23 cellular contexts compared by ENCODE assay signal in genomic region chr7:131670401-131670800, GRCh38.
"Had no signal": no experiment of that assay in that cellular context is flagged by ENCODE, and none has a peak within 500 bp of the region (broad histone marks: within the 10 kb centered on the region; RNA-seq: fewer than 3 reads in every experiment).

No MANE protein-coding gene starts in this region.

- H3K27me3 ChIP-seq: heart right ventricle, left lung had no signal

- ATAC-seq: effector memory CD8-positive, alpha-beta T cell; esophagus mucosa; foreskin keratinocyte; gastroesophageal sphincter; heart right ventricle; left lung; left ventricle myocardium superior; lower lobe of right lung; mucosa of descending colon had no signal

- H3K27ac ChIP-seq: coronary artery, dorsolateral prefrontal cortex, epithelial cell of prostate, esophagus squamous epithelium, foreskin keratinocyte, gastroesophageal sphincter, heart right ventricle, left lung, lower lobe of right lung had no signal

- H3K36me3 ChIP-seq: esophagus squamous epithelium, gastroesophageal sphincter, heart right ventricle, left lung, lower lobe of right lung had no signal

- H3K9me3 ChIP-seq: esophagus squamous epithelium, gastroesophageal sphincter, heart right ventricle, left lung, lower lobe of right lung, mucosa of descending colon had no signal

- H3K4me1 ChIP-seq: esophagus squamous epithelium, foreskin keratinocyte, gastroesophageal sphincter, left lung, lower lobe of right lung had no signal

- H3K4me3 ChIP-seq: coronary artery, dorsolateral prefrontal cortex, esophagus squamous epithelium, gastroesophageal sphincter, heart right ventricle, left lung, lower lobe of right lung, mucosa of descending colon had no signal

- DNase-seq: dermis blood vessel endothelial cell; dorsolateral prefrontal cortex; effector CD8-positive, alpha-beta T cell; effector memory CD8-positive, alpha-beta T cell; erythroblast; esophagus squamous epithelium; foreskin keratinocyte; heart right ventricle; hippocampal formation; immature natural killer cell; islet precursor cell; kidney; kidney glomerular epithelial cell; left lung; left ventricle myocardium superior; lower lobe of right lung; mesenchymal stem cell; mucosa of descending colon; naive B cell had no signal
